ENCODE assay signal across 9 cellular contexts in genomic region chr19:54029930-54030490, GRCh38. TPM values are rescaled to one million over a fixed set of nuclear protein-coding genes. Genes with fewer than 3 reads are reported as not detected.
DNase-seq lines count a peak whose midpoint lies in the region; ATAC-seq and TF ChIP-seq lines count a peak whose summit lies in the region.
"Had no signal": no experiment of that assay in that cellular context is flagged by ENCODE, and none has a peak within 500 bp of the region (broad histone marks: within the 10 kb centered on the region; RNA-seq: fewer than 3 reads in every experiment).

No MANE protein-coding gene starts in this region.

- H2AK5ac ChIP-seq in IMR-90 (ENCODE audit: low read depth, low read length): no peak overlapping the region

- H3K4me3 ChIP-seq in Caco-2 (ENCODE audit: low read depth, low read length): no peak overlapping the region
- H3K4me3 ChIP-seq in IMR-90 (ENCODE audit: insufficient read depth, low read depth, low read length): no peak overlapping the region
- H3K4me3 ChIP-seq: SK-N-MC had no signal

- H3K4ac ChIP-seq in IMR-90 (ENCODE audit: low read depth, low read length): no peak overlapping the region

- H2AK9ac ChIP-seq in IMR-90 (replicated peaks; ENCODE audit: low read depth, low read length, poor library complexity): no peak overlapping the region

- H3K4me1 Mint-ChIP-seq in Caco-2 (ENCODE audit: low read depth, unreplicated experiment): peaks cover 16% of the 10 kb centered on the region

- peak; percentile 67 to 69 for TF ChIP-seq CTCF in Caco-2 (IDR thresholded peaks at IDR 0.05; ENCODE audit: insufficient read depth in 1 of 2, low read depth in 1 of 2, low read length in 1 of 2, severe bottlenecking in 1 of 2, unreplicated experiment in 1 of 2)
- peak; percentile 64 for TF ChIP-seq CTCF in IMR-90 (conservative IDR thresholded peaks at IDR 0.05; ENCODE audit: low read depth, low read length)

- peak; percentile 80 for ATAC-seq in IMR-90 (ENCODE audit: low read depth)
- peak; percentile 84 for ATAC-seq in SK-N-SH treated with all-trans-retinoic acid at 6 μM for 48 hours
- ATAC-seq in HG02623 (IDR thresholded peaks at IDR 0.05; ENCODE audit: unreplicated experiment): no peak
- ATAC-seq in GM18517 (IDR thresholded peaks at IDR 0.05; ENCODE audit: unreplicated experiment): no peak

- H3K27me3 Mint-ChIP-seq in Caco-2 (ENCODE audit: insufficient read depth, unreplicated experiment): no peaks in the 10 kb centered on the region

- H3K4me3 Mint-ChIP-seq in Caco-2 (ENCODE audit: unreplicated experiment): no peak overlapping the region

- CTCF ChIA-PET in Caco-2 (lab: Charles Lee): interaction anchor here (0.7 to 1.3 kb wide), 26 partner anchors 9 to 371 kb away, joined by 3 to 12 read pairs (median 4); partner anchors contain the start of genes CNOT3, MYADM, PRKCG and TSEN34
- CTCF ChIA-PET in IMR-90 (lab: Yijun Ruan, JAX): interaction anchor here (0.6 to 1.3 kb wide), 9 partner anchors 8 to 237 kb away, joined by 3 to 12 read pairs (median 3); no protein-coding TSS in a partner anchor

- H3K4me1 ChIP-seq in Caco-2 (no peaks in the 10 kb centered on the region), IMR-90 (ENCODE audit: control insufficient read depth, insufficient read depth, low read length) (no peaks in the 10 kb centered on the region)

- H3K27ac Mint-ChIP-seq in Caco-2 (ENCODE audit: unreplicated experiment): no peak overlapping the region

- H2BK120ac ChIP-seq in IMR-90 (ENCODE audit: low read depth, low read length): no peak overlapping the region

- no peaks in the 10 kb centered on the region for H3K36me3 Mint-ChIP-seq in Caco-2 (ENCODE audit: insufficient read depth, unreplicated experiment)

- 3% methylated on average over 4 of the region's 9 CpGs; no CpG with 5 or more reads in 1 of the 2 experiments for WGBS in IMR-90 (ENCODE audit: extremely low coverage in 2 of 2, insufficient read length in 1 of 2), 2 experiments

- H2AFZ ChIP-seq in IMR-90 (replicated peaks; ENCODE audit: low read length, poor library complexity): no peak overlapping the region

- H3K36me3 ChIP-seq in Caco-2 (ENCODE audit: control insufficient read depth, insufficient read depth, low read length) (no peaks in the 10 kb centered on the region), IMR-90 (ENCODE audit: control insufficient read depth, insufficient read depth, low read length) (no peaks in the 10 kb centered on the region)

- no peak overlapping the region for H4K8ac ChIP-seq in IMR-90 (ENCODE audit: low read depth in 2 of 2, low read length in 2 of 2)

- H3K79me1 ChIP-seq in IMR-90 (ENCODE audit: low read depth in 1 of 2, low read length in 2 of 2): no peaks in the 10 kb centered on the region

- H3K9me3 ChIP-seq in Caco-2 (no peaks in the 10 kb centered on the region), IMR-90 (ENCODE audit: control insufficient read depth, insufficient read depth, low read length) (no peaks in the 10 kb centered on the region)

- BruUV-seq in Caco-2 (replicated peaks; lab: Mats Ljungman, UMichigan) (no TSS peak), IMR-90 (replicated peaks; lab: Mats Ljungman, UMichigan) (no TSS peak)

- H3K4me2 ChIP-seq in IMR-90 (ENCODE audit: low read depth, low read length): no peak overlapping the region

- H2BK5ac ChIP-seq in IMR-90 (ENCODE audit: low read depth, low read length, poor library complexity, severe bottlenecking): no peak overlapping the region

- no peak overlapping the region for H4K91ac ChIP-seq in IMR-90 (ENCODE audit: insufficient read depth, low read depth, low read length)

- intact Hi-C loops in Caco-2 (cut with micrococcal nuclease; ENCODE audit: unreplicated experiment) (no loop called here), IMR-90 (cut with micrococcal nuclease) (loop anchor here (1.0 to 10.0 kb wide), 3 partner anchors 222 to 835 kb away; partner anchors contain the start of gene ZNF665)

- TF ChIP-seq RAD21 in IMR-90 (IDR thresholded peaks at IDR 0.05; ENCODE audit: low read length): peak; percentile 71

- in situ Hi-C loops in IMR-90 (cut with MboI; ENCODE audit: low sequenced_read_pairs): loop anchor here (5.0 to 10.0 kb wide), 2 partner anchors 145 to 223 kb away; partner anchors contain the start of gene PRKCG

- no peak overlapping the region for H2BK15ac ChIP-seq in IMR-90 (ENCODE audit: low read depth, low read length)

- no peak for TF ChIP-seq POLR2A in IMR-90 (IDR thresholded peaks at IDR 0.05; ENCODE audit: low read depth, low read length)

- H3K27me3 ChIP-seq in Caco-2 (replicated peaks; ENCODE audit: control insufficient read depth, insufficient read depth, low read length) (no peaks in the 10 kb centered on the region), IMR-90 (ENCODE audit: control insufficient read depth, insufficient read depth, low read length) (no peaks in the 10 kb centered on the region)

- no peak overlapping the region for H4K5ac ChIP-seq in IMR-90 (ENCODE audit: low read depth, low read length)

- H3K9me3 Mint-ChIP-seq in Caco-2 (ENCODE audit: unreplicated experiment): no peaks in the 10 kb centered on the region

- no peak overlapping the region for H3K27ac ChIP-seq in IMR-90 (ENCODE audit: insufficient read depth, low read length)
- H3K27ac ChIP-seq: SK-N-MC had no signal

- H3K18ac ChIP-seq in IMR-90 (ENCODE audit: low read depth, low read length): no peak overlapping the region

- no peak overlapping the region for H3K14ac ChIP-seq in IMR-90 (replicated peaks; ENCODE audit: low read depth, low read length)

- H2BK20ac ChIP-seq in IMR-90 (ENCODE audit: low read depth, low read length): no peak overlapping the region

- DNase-seq in Caco-2 (peak; percentile 73 to 77), IMR-90 (peak; percentile 54), amniotic stem cell (lab: John Stamatoyannopoulos, UW) (peak; percentile 32), iPS-NIHi11 (ENCODE audit: low spot score) (peak; percentile 73)
- peak; percentile 21 to 51 (median 29) for DNase-seq in stimulated activated CD4-positive, alpha-beta T cell treated with anti-CD3 and anti-CD28 coated beads, Interleukin-12 subunit alpha, Interleukin-12 subunit beta, amount 100 ng/mL, for 48 hours (ENCODE audit: low read depth in 2 of 3, low spot score in 1 of 3)

- no peak overlapping the region for H3K9ac ChIP-seq in IMR-90 (ENCODE audit: low read depth, low read length)

- no peaks in the 10 kb centered on the region for H3K9me1 ChIP-seq in IMR-90 (ENCODE audit: insufficient read depth, low read length)

- dilution Hi-C loops in IMR-90 (cut with HindIII; ENCODE audit: low sequenced_read_pairs, unreplicated experiment): no loop called here

- no peak overlapping the region for H3K56ac ChIP-seq in IMR-90 (ENCODE audit: extremely low read depth, insufficient read depth, low read length)

- POLR2A ChIA-PET in Caco-2 (lab: Charles Lee) (interaction anchor here (0.6 to 0.7 kb wide), 2 partner anchors 162 to 256 kb away, joined by 4 to 15 read pairs; partner anchors contain the start of gene MYADM), IMR-90 (lab: Charles Lee; ENCODE audit: unreplicated experiment) (interaction anchor here (0.5 kb wide), 1 partner anchor 200 kb away, joined by 6 read pairs; no protein-coding TSS in a partner anchor)

- no peaks in the 10 kb centered on the region for H4K20me1 ChIP-seq in IMR-90 (ENCODE audit: insufficient read depth, low read length)

- no peak overlapping the region for H3K23ac ChIP-seq in IMR-90 (ENCODE audit: low read depth, low read length)

TF ChIP-seq in IMR-90, 13 proteins besides CTCF, POLR2A, EP300 and RAD21:
- TF ChIP-seq ELK1 (IDR thresholded peaks at IDR 0.05; ENCODE audit: borderline replicate concordance, low read depth, low read length): no peak
- peak; percentile 60; the same call in 1 of the 2 replicates for TF ChIP-seq SMC3 (IDR thresholded peaks at IDR 0.05; ENCODE audit: low read depth, low read length)

TF ChIP-seq in SK-N-SH treated with all-trans-retinoic acid at 6 μM for 48 hours, 23 proteins besides CTCF, POLR2A, EP300 and RAD21:
- TF ChIP-seq RARB (CRISPR knock-in tag; IDR thresholded peaks at IDR 0.05): no peak
- peak; percentile 47; the same call in 1 of the 2 replicates for TF ChIP-seq ZNF70 (CRISPR knock-in tag; IDR thresholded peaks at IDR 0.05)

RNA-seq across cellular contexts. Expression of gene VSTM1, which starts 33.7 kb away (rescaled TPM):
- not detected in 2 replicates for total RNA-seq in Caco-2 (2022)
- not detected in 2 replicates for total RNA-seq in IMR-90 (2012; rRNA removed)
- polyA plus RNA-seq in IMR-90 (2012; rRNA removed): not detected in 2 replicates
- polyA plus RNA-seq in IMR-90 (2012; cell fraction: cytosol; rRNA removed): not detected in 2 replicates
- polyA plus RNA-seq in IMR-90 (2012; cell fraction: nucleus; rRNA removed; ENCODE audit: low replicate concordance): not detected in 2 replicates

RNA-seq across cellular contexts. Expression of gene CACNG6, which starts 38.6 kb away (rescaled TPM):
- total RNA-seq in Caco-2 (2022) (1.4 and 1.6 TPM in 2 replicates), IMR-90 (2012; rRNA removed) (not detected in 2 replicates)
- polyA plus RNA-seq in IMR-90 (2012; rRNA removed): not detected in 2 replicates
- polyA plus RNA-seq in IMR-90 (2012; cell fraction: cytosol; rRNA removed): 0.02 and 0.03 TPM in 2 replicates
- 0.10 TPM in 1 of 2 replicates, not detected in the other for polyA plus RNA-seq in IMR-90 (2012; cell fraction: nucleus; rRNA removed; ENCODE audit: low replicate concordance)

RNA-seq across cellular contexts. Expression of gene TARM1, which starts 51.2 kb away (rescaled TPM):
- total RNA-seq in Caco-2 (2022) (not detected in 2 replicates), IMR-90 (2012; rRNA removed) (not detected in 2 replicates)
- polyA plus RNA-seq in IMR-90 (2012; rRNA removed): not detected in 2 replicates
- not detected in 2 replicates for polyA plus RNA-seq in IMR-90 (2012; cell fraction: cytosol; rRNA removed)
- polyA plus RNA-seq in IMR-90 (2012; cell fraction: nucleus; rRNA removed; ENCODE audit: low replicate concordance): not detected in 2 replicates

Comparison
In these comparisons a context has a peak if more than half of its experiments do, and no peak if none do; other contexts are left out.
1. ATAC-seq: peak in IMR-90 (single experiment) and SK-N-SH treated with all-trans-retinoic acid at 6 μM for 48 hours (single experiment); none in HG02623 (single experiment) and GM18517 (single experiment).
2. Peak in every context shown above with its lines, with median percentiles within 50 percentile points of each other: DNase-seq.